9 cellular contexts compared by ENCODE assay signal in the genomic region with DNA sequence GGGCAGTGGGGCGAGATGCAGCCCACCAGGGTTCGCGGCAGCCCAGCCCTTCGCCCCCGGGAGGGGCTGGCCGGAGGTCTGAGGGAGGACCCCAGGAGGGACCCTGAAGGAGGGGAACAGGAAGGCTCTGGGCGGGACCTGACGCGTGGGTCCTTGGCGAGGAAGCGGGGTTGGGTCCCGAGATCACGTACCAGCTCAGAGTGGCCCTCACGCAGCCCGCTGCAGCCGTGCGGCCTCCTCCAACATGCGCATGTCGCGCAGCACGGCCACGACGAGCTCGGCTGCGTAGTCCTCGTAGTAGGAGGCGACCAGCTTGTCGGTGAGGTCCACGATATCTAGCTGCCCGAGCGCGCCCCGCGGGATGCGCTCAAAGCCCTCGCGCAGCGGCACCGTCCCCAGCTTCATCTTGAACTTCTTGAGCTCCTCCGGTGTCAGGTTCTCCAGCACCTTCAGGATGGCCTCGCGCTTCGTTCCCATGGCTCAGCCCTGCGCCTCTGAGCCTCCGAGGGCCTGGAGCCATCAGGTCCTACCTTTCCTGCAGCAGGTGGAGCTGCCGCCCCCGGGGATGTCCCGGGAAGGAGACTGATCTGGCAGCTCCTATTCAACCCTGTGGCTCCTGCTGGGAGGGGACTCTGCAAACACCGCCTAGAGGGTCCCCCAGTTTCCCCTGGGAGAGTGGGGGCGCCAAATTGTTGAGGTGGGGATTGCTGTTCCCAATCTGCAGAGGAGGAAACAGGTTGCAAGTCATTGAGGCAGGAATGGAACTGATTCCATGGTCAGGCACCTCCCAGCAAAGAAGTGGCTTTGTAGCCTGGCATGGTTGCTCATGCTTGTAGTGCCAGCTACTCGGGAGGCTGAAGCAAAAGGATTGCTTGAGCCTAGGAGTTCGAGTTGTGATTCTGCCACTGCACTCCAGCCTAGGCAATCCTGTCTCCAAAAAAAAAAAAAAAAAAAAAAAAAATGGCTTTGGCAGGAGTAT. TPM values are rescaled to one million over a fixed set of nuclear protein-coding genes. Genes with fewer than 3 reads are reported as not detected.
DNase-seq lines count a peak whose midpoint lies in the region; ATAC-seq and TF ChIP-seq lines count a peak whose summit lies in the region.
"Had no signal": no experiment of that assay in that cellular context is flagged by ENCODE, and none has a peak within 500 bp of the region (broad histone marks: within the 10 kb centered on the region; RNA-seq: fewer than 3 reads in every experiment).

A gene (minus strand): TSS at position 584 of the 979 bp plus-strand sequence. CDS start 107 bp downstream, at position 477.

- peak; percentile 28; the same call in 1 of the 3 replicates for TF ChIP-seq CTCF in H9 (conservative IDR thresholded peaks at IDR 0.05)

- no peak within 1 kb of the TSS for H2BK5ac ChIP-seq in H9 (ENCODE audit: insufficient read length, low read length)

- H4K91ac ChIP-seq in H9 (ENCODE audit: insufficient read length, low read depth, low read length) = no peak within 1 kb of the TSS

- no peaks in the 10 kb centered on the region for H3K4me1 ChIP-seq in H9 (ENCODE audit: insufficient read depth, low read length)
- peaks cover 9% of the 10 kb centered on the region for H3K4me1 ChIP-seq in iPS DF 6.9 (ENCODE audit: control insufficient read depth, insufficient read depth, low read length)
- peaks cover 18% of the 10 kb centered on the region for H3K4me1 ChIP-seq in skeletal muscle satellite cell (ENCODE audit: control insufficient read depth, insufficient read depth, low read length)

- no peak within 1 kb of the TSS for H3K56ac ChIP-seq in H9 (ENCODE audit: insufficient read length, low read depth, low read length)

- no peak within 1 kb of the TSS for H3K18ac ChIP-seq in H9 (ENCODE audit: insufficient read length, low read depth, low read length)

- no peaks in the 10 kb centered on the region; a peak in 1 of 5 replicates for H3K9me3 Mint-ChIP-seq in H9

- peak within 1 kb of the TSS; percentile 66 to 84 for H3K4me3 Mint-ChIP-seq in H9

- H2AK5ac ChIP-seq in H9 (ENCODE audit: insufficient read length, low read length) = no peak within 1 kb of the TSS

- DNase-seq in H9 (peak; percentile 78), iPS DF 6.9 (ENCODE audit: low read depth, low spot score) (no peak), NCI-H510A (lab: John Stamatoyannopoulos, UW) (no peak), NCI-H82 (lab: John Stamatoyannopoulos, UW) (no peak)
- DNase-seq in activated naive CD4-positive, alpha-beta T cell treated with anti-CD3 and anti-CD28 coated beads, Interleukin-2, amount 50 U/mL, for 16 hours = peak; percentile 26
- DNase-seq: kidney glomerular epithelial cell had no signal

- peaks cover 73% of the 10 kb centered on the region for H3K27me3 Mint-ChIP-seq in H9 (ENCODE audit: low read depth)

- H3K27ac ChIP-seq in H9 (ENCODE audit: insufficient read length, low read depth, low read length) (no peak within 1 kb of the TSS), iPS DF 6.9 (ENCODE audit: low read length) (no peak within 1 kb of the TSS)

- H3K9me3 ChIP-seq in H9 (ENCODE audit: control insufficient read depth, low read depth, low read length) (no peaks in the 10 kb centered on the region), iPS DF 6.9 (ENCODE audit: control insufficient read depth, insufficient read depth, low read length) (no peaks in the 10 kb centered on the region), skeletal muscle satellite cell (replicated peaks; ENCODE audit: low read length) (no peaks in the 10 kb centered on the region)

- H3K4ac ChIP-seq in H9 (ENCODE audit: low read depth, low read length) = no peak within 1 kb of the TSS

- no CpG with 5 or more reads among the region's 52 CpGs for WGBS in H9 (ENCODE audit: extremely low coverage, insufficient read length, low lambda C conversion rate)
- no CpG with 5 or more reads among the region's 52 CpGs for WGBS in iPS DF 6.9 (ENCODE audit: insufficient coverage, insufficient read length)

- no peak within 1 kb of the TSS for H2BK120ac ChIP-seq in H9 (ENCODE audit: low read depth, low read length, poor library complexity, severe bottlenecking)

- peaks cover 26% of the 10 kb centered on the region for H3K23me2 ChIP-seq in H9 (ENCODE audit: insufficient read length, low read depth, low read length, poor library complexity, severe bottlenecking)

- H2BK15ac ChIP-seq in H9 (ENCODE audit: low read depth, low read length) = no peak within 1 kb of the TSS

- H4K8ac ChIP-seq in H9 (replicated peaks; ENCODE audit: insufficient read length, low read depth, low read length) = no peak within 1 kb of the TSS

- H4K5ac ChIP-seq in H9 (ENCODE audit: insufficient read length, low read depth, low read length) = no peak within 1 kb of the TSS

- no peak within 1 kb of the TSS for H2AFZ ChIP-seq in H9 (ENCODE audit: low read length)

- H3K4me2 ChIP-seq in H9 (ENCODE audit: insufficient read depth, insufficient read length, low read length) (peak within 1 kb of the TSS; percentile 72), skeletal muscle satellite cell (ENCODE audit: low read length) (peak within 1 kb of the TSS; percentile 90)

- no peaks in the 10 kb centered on the region for H3K79me1 ChIP-seq in H9 (ENCODE audit: insufficient read depth, low read depth, low read length, poor library complexity, severe bottlenecking)

- H3K27me3 ChIP-seq in H9 (ENCODE audit: insufficient read depth, low read length) = peaks cover 15% of the 10 kb centered on the region; the same call in 1 of the 2 replicates
- H3K27me3 ChIP-seq in iPS DF 6.9 (ENCODE audit: control insufficient read depth, insufficient read depth, low read length) = peaks cover 12% of the 10 kb centered on the region
- H3K27me3 ChIP-seq in skeletal muscle satellite cell (ENCODE audit: control insufficient read depth, insufficient read depth, low read length) = peaks cover 6% of the 10 kb centered on the region

- H3K14ac ChIP-seq in H9 (ENCODE audit: insufficient read depth, low read length) = no peak within 1 kb of the TSS

- H3T11ph ChIP-seq in H9 (ENCODE audit: low read length) = no peak within 1 kb of the TSS

- H3K27ac Mint-ChIP-seq in H9 = no peak within 1 kb of the TSS

- H3K4me3 ChIP-seq in iPS DF 6.9 (ENCODE audit: low read length) (peak within 1 kb of the TSS; percentile 5; the same call in 1 of the 2 replicates), skeletal muscle satellite cell (ENCODE audit: low read length) (peak within 1 kb of the TSS; percentile 78)

- H2BK12ac ChIP-seq in H9 (ENCODE audit: insufficient read length, low read depth, low read length) = no peak within 1 kb of the TSS

- no peak within 1 kb of the TSS for H3K23ac ChIP-seq in H9 (ENCODE audit: insufficient read length, low read depth, low read length)

- ATAC-seq in GM21825 (IDR thresholded peaks at IDR 0.05; ENCODE audit: unreplicated experiment) (no peak), GM19395 (IDR thresholded peaks at IDR 0.05; ENCODE audit: unreplicated experiment) (no peak)

- H3K9ac ChIP-seq in H9 (ENCODE audit: extremely low read depth, insufficient read length, low read length) (no peak within 1 kb of the TSS), skeletal muscle satellite cell (ENCODE audit: low read depth, low read length) (peak within 1 kb of the TSS; percentile 89)

- no peaks in the 10 kb centered on the region for H3K79me2 ChIP-seq in H9 (ENCODE audit: insufficient read depth, low read length)

- no peaks in the 10 kb centered on the region for H4K20me1 ChIP-seq in H9 (ENCODE audit: control insufficient read depth, insufficient read depth, insufficient read length)

- no peaks in the 10 kb centered on the region; a peak in 1 of 7 replicates for H3K36me3 Mint-ChIP-seq in H9 (ENCODE audit: insufficient read depth in 1 of 3, low read depth in 3 of 3)

- H2BK20ac ChIP-seq in H9 (ENCODE audit: low read depth, low read length, poor library complexity, severe bottlenecking) = no peak within 1 kb of the TSS

- H3K4me1 Mint-ChIP-seq in H9 = peaks cover 23 to 24% of the 10 kb centered on the region in 2 experiments

- H3K36me3 ChIP-seq in iPS DF 6.9 (ENCODE audit: control insufficient read depth, insufficient read depth, low read length) = peaks cover 3% of the 10 kb centered on the region; the same call in 1 of the 2 replicates
- peaks cover 5% of the 10 kb centered on the region for H3K36me3 ChIP-seq in skeletal muscle satellite cell (ENCODE audit: insufficient read depth, low read length)

RNA-seq across cellular contexts. Expression of the gene that starts here (rescaled TPM):
- 0.70 and 2.1 TPM in 2 replicates for total RNA-seq in H9 (2021)
- total RNA-seq in skeletal muscle satellite cell (2012; rRNA removed) = not detected in 2 replicates

Comparison
In these comparisons a context has a peak if more than half of its experiments do, and no peak if none do; other contexts are left out.
1. DNase-seq: peak in H9 (single experiment) and activated naive CD4-positive, alpha-beta T cell treated with anti-CD3 and anti-CD28 coated beads, Interleukin-2, amount 50 U/mL, for 16 hours (single experiment); none in iPS DF 6.9 (single experiment), NCI-H510A (single experiment) and NCI-H82 (single experiment).